In genomic region chr18:34003687-34004086, GRCh38 we compare ENCODE assay signal across 20 cellular contexts.
"Had no signal": no experiment of that assay in that cellular context is flagged by ENCODE, and none has a peak within 500 bp of the region (broad histone marks: within the 10 kb centered on the region; RNA-seq: fewer than 3 reads in every experiment).

No MANE protein-coding gene starts in this region.

- H3K4me3 Mint-ChIP-seq: activated CD4-positive, alpha-beta memory T cell treated with anti-CD3 and anti-CD28 coated beads, Interleukin-2, amount 10 ng/mL, durations not matched to agents 7 days and 5 days; activated CD4-positive, alpha-beta T cell treated with anti-CD3 and anti-CD28 coated beads for 36 hours; activated naive CD4-positive, alpha-beta T cell treated with anti-CD3 and anti-CD28 coated beads, Interleukin-2, amount 50 U/mL, for 24 hours; T-cell had no signal

- H3K4me1 Mint-ChIP-seq: activated CD4-positive, alpha-beta memory T cell treated with anti-CD3 and anti-CD28 coated beads, Interleukin-2, amount 10 ng/mL, durations not matched to agents 7 days and 5 days; activated CD4-positive, alpha-beta T cell treated with anti-CD3 and anti-CD28 coated beads for 36 hours; activated naive CD4-positive, alpha-beta T cell treated with anti-CD3 and anti-CD28 coated beads, Interleukin-2, amount 50 U/mL, for 24 hours; T-cell had no signal

- H3K4me3 ChIP-seq: breast epithelium, SK-N-MC had no signal

- H3K27me3 ChIP-seq: breast epithelium had no signal

- H3K27ac ChIP-seq: breast epithelium, SK-N-MC had no signal

- ATAC-seq: activated CD4-positive, alpha-beta T cell treated with anti-CD3 and anti-CD28 coated beads for 36 hours; T-cell had no signal

- H3K27ac Mint-ChIP-seq: activated CD4-positive, alpha-beta memory T cell treated with anti-CD3 and anti-CD28 coated beads, Interleukin-2, amount 10 ng/mL, durations not matched to agents 7 days and 5 days; activated CD4-positive, alpha-beta T cell treated with anti-CD3 and anti-CD28 coated beads for 36 hours; activated naive CD4-positive, alpha-beta T cell treated with anti-CD3 and anti-CD28 coated beads, Interleukin-2, amount 50 U/mL, for 24 hours; T-cell had no signal

- H3K36me3 Mint-ChIP-seq: activated naive CD4-positive, alpha-beta T cell treated with anti-CD3 and anti-CD28 coated beads, Interleukin-2, amount 50 U/mL, for 24 hours; T-cell had no signal

- H3K27me3 Mint-ChIP-seq: activated CD4-positive, alpha-beta memory T cell treated with anti-CD3 and anti-CD28 coated beads, Interleukin-2, amount 10 ng/mL, durations not matched to agents 7 days and 5 days; activated CD4-positive, alpha-beta T cell treated with anti-CD3 and anti-CD28 coated beads for 36 hours; activated naive CD4-positive, alpha-beta T cell treated with anti-CD3 and anti-CD28 coated beads, Interleukin-2, amount 50 U/mL, for 24 hours; T-cell had no signal

- H3K4me1 ChIP-seq: breast epithelium had no signal

- H3K9me3 ChIP-seq: breast epithelium had no signal

- H3K36me3 ChIP-seq: breast epithelium had no signal

- DNase-seq: activated CD4-positive, alpha-beta memory T cell treated with anti-CD3 and anti-CD28 coated beads, Interleukin-2, amount 10 ng/mL, durations not matched to agents 7 days and 5 days; activated CD4-positive, alpha-beta T cell treated with anti-CD3 and anti-CD28 coated beads for 36 hours; activated CD4-positive, alpha-beta T cell treated with anti-CD3 and anti-CD28 coated beads, Interleukin-2, amount 50 U/mL, for 1 hour; activated CD4-positive, CD25-positive, alpha-beta regulatory T cell; aorta; caudate nucleus; KBM-7; NCI-H1048; NCI-H146; NCI-H187 treated with DMSO at 0.1 percent for 48 hours; NCI-H2171; NCI-H226; NCI-H526; NCI-H774; T-cell; T-helper 2 cell; T1000 had no signal
